In the genomic region with DNA sequence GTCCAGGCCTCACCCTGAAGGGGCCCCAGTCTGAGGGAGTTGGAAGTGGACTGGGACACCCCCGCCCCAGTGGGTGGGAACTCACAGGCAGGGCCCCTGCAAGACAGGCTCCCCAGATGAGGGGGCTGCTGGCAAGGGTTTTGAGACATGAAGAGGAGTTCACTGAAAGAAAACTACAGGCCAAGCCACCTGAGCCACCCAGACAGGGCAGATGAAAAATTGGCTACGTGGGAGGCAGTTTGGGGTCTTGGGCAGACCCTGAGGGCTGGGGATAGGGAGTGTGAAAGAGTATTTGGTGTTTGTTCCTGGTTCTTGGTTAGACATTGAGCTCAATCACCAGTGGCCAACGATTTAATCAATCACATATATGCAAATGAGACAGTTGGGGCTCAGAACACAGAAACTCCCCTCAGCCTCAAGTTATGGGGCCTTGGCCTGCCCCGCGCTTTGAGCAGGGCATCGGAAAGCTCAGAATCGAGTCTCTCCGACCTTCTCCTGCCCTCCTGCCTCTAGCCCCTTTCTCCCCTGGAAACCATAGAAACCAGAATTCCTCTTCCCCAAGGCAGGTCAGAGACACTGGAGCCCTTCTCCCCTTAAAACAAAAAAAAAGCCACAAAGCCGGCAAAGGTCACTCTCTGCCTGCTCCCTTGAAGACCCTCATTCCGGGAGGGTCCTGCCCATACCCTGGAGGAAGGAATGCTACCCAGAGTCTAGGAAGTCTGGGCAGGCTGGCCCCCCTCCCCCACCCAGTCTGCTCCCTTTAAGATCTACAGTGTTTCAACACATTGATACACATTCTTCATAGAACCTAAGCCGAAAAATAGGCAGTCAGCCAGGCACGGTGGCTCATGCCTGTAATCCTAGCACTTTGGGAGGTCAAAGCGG, we compare ENCODE assay signal across 10 cellular contexts. TPM values are rescaled to one million over a fixed set of nuclear protein-coding genes. Genes with fewer than 3 reads are reported as not detected.
A peak's percentile ranks its signal among the peaks of the same experiment; 100 is the strongest.
DNase-seq lines count a peak whose midpoint lies in the region; ATAC-seq and TF ChIP-seq lines count a peak whose summit lies in the region.
"Had no signal": no experiment of that assay in that cellular context is flagged by ENCODE, and none has a peak within 500 bp of the region (broad histone marks: within the 10 kb centered on the region; RNA-seq: fewer than 3 reads in every experiment).

No MANE protein-coding gene starts in this region.

- CTCF ChIA-PET in Panc1 (lab: Charles Lee): interaction anchor here (0.7 kb wide), 1 partner anchor 441 kb away, joined by 3 read pairs; no protein-coding TSS in a partner anchor

- no peak overlapping the region for H3K9ac ChIP-seq in GM23248

- H3K36me3 ChIP-seq in GM23248 (ENCODE audit: low read depth) (peaks cover 3% of the 10 kb centered on the region; the same call in 1 of the 2 replicates), Panc1 (ENCODE audit: control insufficient read depth, insufficient read depth, low read length) (no peaks in the 10 kb centered on the region), esophagus squamous epithelium (peaks cover under 1 to 25% (median 9%) of the 10 kb centered on the region in 3 donors)

- WGBS in GM23248 (ENCODE audit: low coverage in 1 of 2, low lambda C conversion rate in 2 of 2, missing lambda C conversion rate in 2 of 2), 2 experiments: 57 to 61% methylated on average over 13 of the region's 13 CpGs
- WGBS in esophagus squamous epithelium, 2 donors: 28 to 37% methylated on average over 5 to 12 of the region's 13 CpGs

- no peak for TF ChIP-seq POLR2A in esophagus squamous epithelium (IDR thresholded peaks at IDR 0.05)

- no peak overlapping the region for H3K27ac ChIP-seq in GM23248
- H3K27ac ChIP-seq in Panc1 (ENCODE audit: low read length): peak overlapping the region; percentile 88
- H3K27ac ChIP-seq in esophagus squamous epithelium: peak overlapping the region; percentile 65 to 84 (median 78)

- H3K4me1 ChIP-seq in GM23248 (ENCODE audit: insufficient read depth) (no peaks in the 10 kb centered on the region), Panc1 (ENCODE audit: control insufficient read depth, insufficient read depth, low read length) (peaks cover 35% of the 10 kb centered on the region), esophagus squamous epithelium (peaks cover 20 to 57% (median 34%) of the 10 kb centered on the region in 3 donors)

- no peak for TF ChIP-seq CTCF in Panc1 (IDR thresholded peaks at IDR 0.05)
- no peak for TF ChIP-seq CTCF in esophagus squamous epithelium (IDR thresholded peaks at IDR 0.05)

- intact Hi-C loops in Panc1 (cut with micrococcal nuclease; ENCODE audit: unreplicated experiment) (no loop called here), esophagus squamous epithelium (cut with DNase I) (no loop called here)

- H3K27ac Mint-ChIP-seq in stimulated activated effector memory CD8-positive, alpha-beta T cell treated with anti-CD3 and anti-CD28 coated beads, Interleukin-12 subunit alpha, Interleukin-12 subunit beta, amount 100 ng/mL, for 72 hours: no peak overlapping the region

- H3K4me3 ChIP-seq in GM23248: no peak overlapping the region
- H3K4me3 ChIP-seq in Panc1 (ENCODE audit: low read depth in 2 of 2, low read length in 2 of 2): no peak overlapping the region
- peak overlapping the region in 1 of 4 donors; percentile 62 for H3K4me3 ChIP-seq in esophagus squamous epithelium

- H2AFZ ChIP-seq in GM23248: no peak overlapping the region

- no peak overlapping the region for H3K4me3 Mint-ChIP-seq in stimulated activated effector memory CD8-positive, alpha-beta T cell treated with anti-CD3 and anti-CD28 coated beads, Interleukin-12 subunit alpha, Interleukin-12 subunit beta, amount 100 ng/mL, for 72 hours

- H3K9me3 ChIP-seq in GM23248 (ENCODE audit: low read depth): no peaks in the 10 kb centered on the region
- no peaks in the 10 kb centered on the region for H3K9me3 ChIP-seq in Panc1 (ENCODE audit: control insufficient read depth, insufficient read depth, low read depth, low read length)
- no peaks in the 10 kb centered on the region for H3K9me3 ChIP-seq in esophagus squamous epithelium

- peaks cover 23% of the 10 kb centered on the region for H3F3A ChIP-seq in GM23248 (ENCODE audit: insufficient read depth)

- in situ Hi-C loops in GM23248 (cut with MboI) (no loop called here), Panc1 (cut with HindIII; ENCODE audit: low pct_unique_long_range_greater_than_20kb, low sequenced_read_pairs) (no loop called here)

- H3K9me2 ChIP-seq in GM23248 (ENCODE audit: insufficient read depth): no peaks in the 10 kb centered on the region

- BruUV-seq in Panc1 (replicated peaks; lab: Mats Ljungman, UMichigan): no TSS peak

- peaks cover 58% of the 10 kb centered on the region for H3K4me1 Mint-ChIP-seq in stimulated activated effector memory CD8-positive, alpha-beta T cell treated with anti-CD3 and anti-CD28 coated beads, Interleukin-12 subunit alpha, Interleukin-12 subunit beta, amount 100 ng/mL, for 72 hours

- ATAC-seq in Panc1 (no peak; the same call in 1 of the 2 replicates), HG03025 (IDR thresholded peaks at IDR 0.05; ENCODE audit: low FRiP score, unreplicated experiment) (no peak), esophagus mucosa (no peak)
- no peak for ATAC-seq in stimulated activated effector memory CD8-positive, alpha-beta T cell treated with anti-CD3 and anti-CD28 coated beads, Interleukin-12 subunit alpha, Interleukin-12 subunit beta, amount 100 ng/mL, for 72 hours

- no peaks in the 10 kb centered on the region for H3K79me2 ChIP-seq in GM23248 (ENCODE audit: insufficient read depth)

- no peak overlapping the region for H3K4me2 ChIP-seq in GM23248 (ENCODE audit: unreplicated experiment)

- DNase-seq in GM23248 (peak; percentile 53), Panc1 (ENCODE audit: low read depth, low spot score) (no peak), esophagus squamous epithelium (lab: John Stamatoyannopoulos, UW) (no peak), retina (peak; percentile 44), HuH-7 (ENCODE audit: low spot score) (no peak)
- no peak for DNase-seq in stimulated activated effector memory CD8-positive, alpha-beta T cell treated with anti-CD3 and anti-CD28 coated beads, Interleukin-12 subunit alpha, Interleukin-12 subunit beta, amount 100 ng/mL, for 72 hours (ENCODE audit: low spot score in 2 of 2)
- DNase-seq: NCI-H1105 treated with DMSO at 0.1 percent for 48 hours; stimulated activated CD8-positive, alpha-beta memory T cell treated with anti-CD3 and anti-CD28 coated beads, Interleukin-4, amount 100 ng/mL, for 48 hours had no signal

- POLR2A ChIA-PET in Panc1 (lab: Charles Lee): interaction anchor here (0.6 kb wide), 1 partner anchor 118 kb away, joined by 6 read pairs; a partner anchor contains a TSS

- H3K27me3 ChIP-seq in GM23248 (replicated peaks; ENCODE audit: insufficient read depth) (no peaks in the 10 kb centered on the region), Panc1 (ENCODE audit: control insufficient read depth, insufficient read depth, low read length) (no peaks in the 10 kb centered on the region), esophagus squamous epithelium (peaks cover 0 to 16% (median 0%) of the 10 kb centered on the region in 4 donors)

- H3K36me3 Mint-ChIP-seq in stimulated activated effector memory CD8-positive, alpha-beta T cell treated with anti-CD3 and anti-CD28 coated beads, Interleukin-12 subunit alpha, Interleukin-12 subunit beta, amount 100 ng/mL, for 72 hours: peaks cover 83% of the 10 kb centered on the region

- H3K9me3 Mint-ChIP-seq in stimulated activated effector memory CD8-positive, alpha-beta T cell treated with anti-CD3 and anti-CD28 coated beads, Interleukin-12 subunit alpha, Interleukin-12 subunit beta, amount 100 ng/mL, for 72 hours: peaks cover 4% of the 10 kb centered on the region

- H4K20me1 ChIP-seq in GM23248 (ENCODE audit: insufficient read depth): no peaks in the 10 kb centered on the region

RNA-seq across cellular contexts. Expression of a gene that starts 1.3 kb away (rescaled TPM):
- total RNA-seq in GM23248 (2014; rRNA removed; shearing (Covaris generic)): 5.5 and 8.9 TPM in 2 replicates
- polyA plus RNA-seq in GM23248 (2016; fragmentation: Nextera tagmentation; extraction: Ambion mirVana): 12.3 and 17.2 TPM in 2 replicates
- total RNA-seq in Panc1 (2021; ENCODE audit: unreplicated experiment) (351 TPM), esophagus squamous epithelium (10 to 100 TPM in 3 of 4 donors, 1 to 10 TPM in 1; 8.1 to 24.4 (median 14.4) TPM), esophagus mucosa (8.5 TPM)
- polyA plus RNA-seq in Panc1 (2012; ENCODE audit: insufficient read length): 540 TPM

RNA-seq across cellular contexts. Expression of a gene that starts 20.1 kb away (rescaled TPM):
- 156 and 169 TPM in 2 replicates for total RNA-seq in GM23248 (2014; rRNA removed; shearing (Covaris generic))
- polyA plus RNA-seq in GM23248 (2016; fragmentation: Nextera tagmentation; extraction: Ambion mirVana): 46.5 and 46.9 TPM in 2 replicates
- total RNA-seq in Panc1 (2021; ENCODE audit: unreplicated experiment) (128 TPM), esophagus squamous epithelium (10 to 100 TPM; 23.7 to 48.1 (median 26.1) TPM), esophagus mucosa (15.7 TPM)
- 185 TPM for polyA plus RNA-seq in Panc1 (2012; ENCODE audit: insufficient read length)

RNA-seq across cellular contexts. Expression of a gene that starts 41.8 kb away (rescaled TPM):
- total RNA-seq in GM23248 (2014; rRNA removed; shearing (Covaris generic)): not detected in 2 replicates
- polyA plus RNA-seq in GM23248 (2016; fragmentation: Nextera tagmentation; extraction: Ambion mirVana): not detected in 2 replicates
- total RNA-seq in Panc1 (2021; ENCODE audit: unreplicated experiment) (0.15 TPM), esophagus squamous epithelium (10 to 100 TPM in 1 of 4 donors, 1 to 10 TPM in 1, under 1 TPM in 2; 0.53 to 10.3 (median 1.9) TPM), esophagus mucosa (0.48 TPM)
- polyA plus RNA-seq in Panc1 (2012; ENCODE audit: insufficient read length): 0.15 TPM

RNA-seq across cellular contexts. Expression of a gene that starts 53.3 kb away (rescaled TPM):
- total RNA-seq in GM23248 (2014; rRNA removed; shearing (Covaris generic)): 27.7 and 33.3 TPM in 2 replicates
- polyA plus RNA-seq in GM23248 (2016; fragmentation: Nextera tagmentation; extraction: Ambion mirVana): 32.7 and 36.0 TPM in 2 replicates
- 335 TPM for total RNA-seq in Panc1 (2021; ENCODE audit: unreplicated experiment)
- 712 TPM for polyA plus RNA-seq in Panc1 (2012; ENCODE audit: insufficient read length)
- total RNA-seq in esophagus squamous epithelium: 1 to 10 TPM in 1 of 4 donors, under 1 TPM in 1, not detected in 2; 0.76 to 2.3 TPM
- total RNA-seq in esophagus mucosa: 3.9 TPM

Comparison
In these comparisons a context has a peak if more than half of its experiments do, and no peak if none do; other contexts are left out.
1. DNase-seq: peak in GM23248 (single experiment) and retina (single experiment); none in Panc1 (single experiment), esophagus squamous epithelium (single experiment), stimulated activated effector memory CD8-positive, alpha-beta T cell treated with anti-CD3 and anti-CD28 coated beads, Interleukin-12 subunit alpha, Interleukin-12 subunit beta, amount 100 ng/mL, for 72 hours (0 of 2) and HuH-7 (single experiment).
2. RNA of a gene that starts 1.3 kb away (total RNA-seq): 351 TPM in Panc1 (single experiment); 8.1 to 24.4 TPM in esophagus squamous epithelium, 8.5 TPM in esophagus mucosa (single experiment) and 5.5 to 8.9 TPM in GM23248; every median in the first group is over 10 times any median in the second.